In the genomic region with DNA sequence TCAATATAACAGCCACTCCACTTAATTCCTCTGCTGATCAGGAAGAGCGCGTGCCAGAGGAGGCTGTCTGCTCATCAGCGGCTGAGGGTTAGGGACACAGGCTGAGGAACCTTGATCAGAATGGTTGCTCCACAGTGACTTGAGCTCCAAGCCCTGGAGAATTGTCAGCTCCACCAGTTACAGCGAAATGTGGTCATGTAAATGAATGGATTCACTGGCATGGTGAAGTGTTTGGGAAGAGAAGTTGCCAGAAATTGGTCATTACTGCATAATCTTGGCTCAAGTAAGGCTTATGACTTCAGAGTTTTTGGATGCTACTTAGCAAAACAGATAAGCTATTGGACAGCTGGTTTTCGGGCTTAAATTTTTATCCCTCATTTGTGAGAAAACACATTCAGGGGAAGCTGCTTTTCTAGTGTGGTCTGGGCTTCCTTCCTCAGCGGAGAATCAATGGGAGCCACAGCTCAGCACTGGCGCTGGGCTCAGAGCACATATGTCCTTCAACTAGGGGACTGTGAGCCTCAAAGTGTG, we compare ENCODE assay signal across 11 cellular contexts.
DNase-seq lines count a peak whose midpoint lies in the region; ATAC-seq and TF ChIP-seq lines count a peak whose summit lies in the region.
"Had no signal": no experiment of that assay in that cellular context is flagged by ENCODE, and none has a peak within 500 bp of the region (broad histone marks: within the 10 kb centered on the region; RNA-seq: fewer than 3 reads in every experiment).

No MANE protein-coding gene starts in this region.

- H3K27ac ChIP-seq in BLaER1 treated with 17β-estradiol and CSF1 and Interleukin-3, amounts not matched to agents 10 nM and 100 nM, result peak overlapping the region in 4 of 11 experiments; percentile 3 to 20 (median 14); a peak in 3 of 22 replicates
- peak overlapping the region; percentile 79 to 96 (median 90) for H3K27ac ChIP-seq in gastroesophageal sphincter
- peak overlapping the region; percentile 94 for H3K27ac ChIP-seq in psoas muscle
- H3K27ac ChIP-seq: epithelial cell of prostate had no signal

- H3K9ac ChIP-seq in BLaER1 treated with 17β-estradiol and CSF1 and Interleukin-3, amounts not matched to agents 10 nM and 100 nM, result peak overlapping the region in 3 of 11 experiments; percentile 3 to 19 (median 15); a peak in 2 of 22 replicates

- DNase-seq in UCSD-AML1 (lab: John Stamatoyannopoulos, UW; ENCODE audit: unreplicated experiment) (peak; percentile 39), psoas muscle (peak in 1 of 2 donors; percentile 50), germinal center (ENCODE audit: low spot score) (no peak), left colon (no peak)
- DNase-seq: activated T-cell treated with anti-CD3 and anti-CD28 coated beads, Interleukin-2, amount 50 U/mL, for 1 hour; NCI-H146 had no signal

- ATAC-seq in gastroesophageal sphincter (peak; percentile 71), psoas muscle (peak in 3 of 4 donors; percentile 8 to 19 (median 14)), GM21390 (IDR thresholded peaks at IDR 0.05; ENCODE audit: unreplicated experiment) (no peak), GM21723 (IDR thresholded peaks at IDR 0.05; ENCODE audit: unreplicated experiment) (no peak), left colon (no peak)

- peaks cover 80 to 100% (median 98%) of the 10 kb centered on the region in 11 experiments for H3K36me3 ChIP-seq in BLaER1 treated with 17β-estradiol and CSF1 and Interleukin-3, amounts not matched to agents 10 nM and 100 nM
- H3K36me3 ChIP-seq in gastroesophageal sphincter (peaks cover 0 to 43% of the 10 kb centered on the region in 2 donors), psoas muscle (ENCODE audit: insufficient read depth in 1 of 2, low read depth in 1 of 2) (peaks cover 0 to 53% of the 10 kb centered on the region in 2 donors)

- no peak overlapping the region for H3K4me3 ChIP-seq in BLaER1 treated with 17β-estradiol and CSF1 and Interleukin-3, amounts not matched to agents 10 nM and 100 nM
- H3K4me3 ChIP-seq in gastroesophageal sphincter (no peak overlapping the region), psoas muscle (no peak overlapping the region)

- no peaks in the 10 kb centered on the region for H3K9me3 ChIP-seq in BLaER1 treated with 17β-estradiol and CSF1 and Interleukin-3, amounts not matched to agents 10 nM and 100 nM (replicated peaks in 1 of 11)
- no peaks in the 10 kb centered on the region for H3K9me3 ChIP-seq in gastroesophageal sphincter
- H3K9me3 ChIP-seq in psoas muscle, result no peaks in the 10 kb centered on the region

- TF ChIP-seq CTCF in gastroesophageal sphincter (IDR thresholded peaks at IDR 0.05) (no peak), psoas muscle (IDR thresholded peaks at IDR 0.05) (no peak)

- TF ChIP-seq EP300 in gastroesophageal sphincter (IDR thresholded peaks at IDR 0.05), result no peak

- no peak for TF ChIP-seq POLR2A in gastroesophageal sphincter (IDR thresholded peaks at IDR 0.05)

- H3K4me1 ChIP-seq in BLaER1 treated with 17β-estradiol and CSF1 and Interleukin-3, amounts not matched to agents 10 nM and 100 nM, result peaks cover 39 to 88% (median 56%) of the 10 kb centered on the region in 10 experiments
- H3K4me1 ChIP-seq in gastroesophageal sphincter (peaks cover 7 to 53% (median 38%) of the 10 kb centered on the region in 3 donors), psoas muscle (peaks cover 47% of the 10 kb centered on the region)

- WGBS in gastroesophageal sphincter (ENCODE audit: low coverage in 1 of 2), 2 donors, result 14 to 39% methylated on average over 3 of the region's 7 CpGs
- WGBS in psoas muscle, 3 donors, result 47 to 60% (median 59%) methylated on average over 7 of the region's 7 CpGs

- peaks cover 0 to 85% (median 19%) of the 10 kb centered on the region in 11 experiments; a peak in 9 of 22 replicates for H4K20me1 ChIP-seq in BLaER1 treated with 17β-estradiol and CSF1 and Interleukin-3, amounts not matched to agents 10 nM and 100 nM

- intact Hi-C loops in psoas muscle (cut with DNase I) (no loop called here), left colon (cut with DNase I, micrococcal nuclease) (no loop called here)

- H3K27me3 ChIP-seq in BLaER1 treated with 17β-estradiol and CSF1 and Interleukin-3, amounts not matched to agents 10 nM and 100 nM, result no peaks in the 10 kb centered on the region
- H3K27me3 ChIP-seq in gastroesophageal sphincter (no peaks in the 10 kb centered on the region), psoas muscle (ENCODE audit: insufficient read depth in 3 of 3, low read length in 2 of 3) (no peaks in the 10 kb centered on the region)

- peak overlapping the region; percentile 19 to 59 (median 43) for H3K4me2 ChIP-seq in BLaER1 treated with 17β-estradiol and CSF1 and Interleukin-3, amounts not matched to agents 10 nM and 100 nM

Comparison
In these comparisons a context has a peak if more than half of its experiments do, and no peak if none do; other contexts are left out.
1. ATAC-seq: peak in gastroesophageal sphincter (single experiment) and psoas muscle (3 of 4); none in GM21390 (single experiment), GM21723 (single experiment) and left colon (single experiment).